29 cellular contexts compared by ENCODE assay signal in genomic region chr1:78226784-78227183, GRCh38.
DNase-seq lines count a peak whose midpoint lies in the region; ATAC-seq, FAIRE-seq and TF ChIP-seq lines count a peak whose summit lies in the region.
"Had no signal": no experiment of that assay in that cellular context is flagged by ENCODE, and none has a peak within 500 bp of the region (broad histone marks: within the 10 kb centered on the region; RNA-seq: fewer than 3 reads in every experiment).

No MANE protein-coding gene starts in this region.

- POLR2A ChIA-PET in HepG2 (lab: Yijun Ruan, JAX): no interaction called here

- H3K4me3 ChIP-seq in right lobe of liver (no peak overlapping the region), HepG2 (replicated peaks in 1 of 3; ENCODE audit: insufficient read depth in 1 of 3, low read depth in 2 of 3, low read length in 3 of 3) (no peak overlapping the region), sigmoid colon (no peak overlapping the region)
- H3K4me3 ChIP-seq: HAP-1, MG63, SJSA1 had no signal

- no peaks in the 10 kb centered on the region for H3K79me2 ChIP-seq in HepG2 (ENCODE audit: insufficient read depth, low read length)

- H2AFZ ChIP-seq in HepG2 (ENCODE audit: low read length): no peak overlapping the region

- intact Hi-C loops in right lobe of liver (cut with DNase I): no loop called here
- intact Hi-C loops in HepG2 (cut with micrococcal nuclease; ENCODE audit: unreplicated experiment): no loop called here
- intact Hi-C loops in sigmoid colon (cut with DNase I): no loop called here

- H3K27ac ChIP-seq in right lobe of liver (peak overlapping the region in 2 of 3 donors; percentile 54 to 71), HepG2 (ENCODE audit: extremely low read length, insufficient read depth, low read length) (no peak overlapping the region), sigmoid colon (no peak overlapping the region)
- H3K27ac ChIP-seq: C4-2B, SJSA1 had no signal

- no TSS peak for BruUV-seq in HepG2 (replicated peaks; lab: Mats Ljungman, UMichigan)

- H3K9me3 ChIP-seq in right lobe of liver (no peaks in the 10 kb centered on the region), HepG2 (ENCODE audit: low read length) (no peaks in the 10 kb centered on the region), sigmoid colon (peaks cover 0 to 5% (median 0%) of the 10 kb centered on the region in 4 donors)
- H3K9me3 ChIP-seq: Caco-2, HAP-1, MG63, SJSA1 had no signal

- FAIRE-seq in HepG2 (lab: Jason Lieb, UNC): no peak
- FAIRE-seq: GM12892, HTR-8/SVneo, RCC 7860 had no signal

- TF ChIP-seq CTCF in right lobe of liver (IDR thresholded peaks at IDR 0.05): no peak
- TF ChIP-seq CTCF in HepG2 (CRISPR knock-in tag; IDR thresholded peaks at IDR 0.05): no peak
- no peak for TF ChIP-seq CTCF in sigmoid colon (IDR thresholded peaks at IDR 0.05)

- H3K27me3 ChIP-seq in right lobe of liver (no peaks in the 10 kb centered on the region), HepG2 (ENCODE audit: control insufficient read depth in 1 of 2, insufficient read depth in 2 of 2, low read length in 2 of 2) (no peaks in the 10 kb centered on the region), sigmoid colon (no peaks in the 10 kb centered on the region)
- H3K27me3 ChIP-seq: MG63, SJSA1 had no signal

- no peaks in the 10 kb centered on the region for H4K20me1 ChIP-seq in HepG2 (ENCODE audit: insufficient read depth, low read length)

- no peak for DNase-seq in right lobe of liver
- no peak for DNase-seq in HepG2 (ENCODE audit: low spot score)
- DNase-seq in fibroblast of the conjunctiva (ENCODE audit: low read depth): peak; percentile 26
- DNase-seq in sigmoid colon: peak; percentile 69
- DNase-seq in AML-193 (lab: John Stamatoyannopoulos, UW): no peak
- DNase-seq in SK-N-DZ (ENCODE audit: low spot score): no peak
- no peak for DNase-seq in NCI-H345 treated with DMSO at 0.1 percent for 48 hours (lab: John Stamatoyannopoulos, UW; ENCODE audit: unreplicated experiment)
- DNase-seq: Caco-2; CD8-positive, alpha-beta T cell; DMS 273 treated with DMSO at 0.1 percent for 48 hours; DMS79 treated with DMSO at 0.1 percent for 48 hours; GF-D8; GOT3; HFFc6; KBM-7; MG63; NCI-H1105 treated with DMSO at 0.1 percent for 48 hours; NCI-H146; NCI-H1930; NCI-H2107; NCI-H446; NCI-H524 treated with DMSO at 0.1 percent for 48 hours; NCI-H774 had no signal

- no peak overlapping the region for H3K4me2 ChIP-seq in HepG2 (ENCODE audit: low read depth, low read length)

- H3K4me1 ChIP-seq in right lobe of liver (peaks cover 0 to 45% (median 20%) of the 10 kb centered on the region in 4 donors), HepG2 (ENCODE audit: insufficient read depth, low read length) (no peaks in the 10 kb centered on the region), sigmoid colon (no peaks in the 10 kb centered on the region)
- H3K4me1 ChIP-seq: HAP-1, SJSA1 had no signal

- WGBS in right lobe of liver (ENCODE audit: insufficient coverage, low coverage, low lambda C conversion rate, missing lambda C conversion rate): 86% methylated on average over 1 of the region's 3 CpGs
- WGBS in HepG2 (ENCODE audit: low lambda C conversion rate): 68% methylated on average over 3 of the region's 3 CpGs
- 84 to 92% methylated on average over 3 of the region's 3 CpGs for WGBS in sigmoid colon, 2 donors

- H3K36me3 ChIP-seq in right lobe of liver (no peaks in the 10 kb centered on the region), HepG2 (replicated peaks in 1 of 2; ENCODE audit: control insufficient read depth in 1 of 2, insufficient read depth in 2 of 2, low read length in 2 of 2) (no peaks in the 10 kb centered on the region), sigmoid colon (no peaks in the 10 kb centered on the region)
- H3K36me3 ChIP-seq: HAP-1, MG63, SJSA1 had no signal

- CTCF ChIA-PET in HepG2 (lab: Yijun Ruan, JAX; ENCODE audit: low intra/inter-chr PET ratio, low total read pairs): no interaction called here

- no peak for TF ChIP-seq EP300 in HepG2 (IDR thresholded peaks at IDR 0.05; ENCODE audit: low read depth in 2 of 2, low read length in 2 of 2)
- TF ChIP-seq EP300 in HepG2 (CRISPR knock-in tag; IDR thresholded peaks at IDR 0.05; ENCODE audit: borderline replicate concordance): no peak
- no peak for TF ChIP-seq EP300 in sigmoid colon (IDR thresholded peaks at IDR 0.05)

- TF ChIP-seq POLR2A in right lobe of liver (IDR thresholded peaks at IDR 0.05): no peak
- TF ChIP-seq POLR2A in HepG2 (IDR thresholded peaks at IDR 0.05; ENCODE audit: insufficient read depth in 1 of 2, low read depth in 2 of 2, low read length in 2 of 2): no peak
- TF ChIP-seq POLR2A in sigmoid colon (IDR thresholded peaks at IDR 0.05): no peak

- ATAC-seq in right lobe of liver: no peak
- ATAC-seq in HepG2: no peak
- ATAC-seq: CD8-positive, alpha-beta T cell had no signal

- H3K9ac ChIP-seq in HepG2 (ENCODE audit: insufficient read depth, low read depth, low read length): no peak overlapping the region

- in situ Hi-C loops in HepG2 (cut with HindIII; ENCODE audit: extremely low pct_ligation_motif_present, low pct_unique_long_range_greater_than_20kb): no loop called here

- no peak for TF ChIP-seq RAD21 in HepG2 (CRISPR knock-in tag; IDR thresholded peaks at IDR 0.05)

TF ChIP-seq in HepG2, 621 proteins besides CTCF, POLR2A, EP300 and RAD21:
- TF ChIP-seq ZNF296 (CRISPR knock-in tag; conservative IDR thresholded peaks at IDR 0.05) (no peak), ZNF160 (CRISPR knock-in tag; IDR thresholded peaks at IDR 0.05) (no peak), TCF7 (IDR thresholded peaks at IDR 0.05; ENCODE audit: low read depth) (no peak), ZNF790 (CRISPR knock-in tag; IDR thresholded peaks at IDR 0.05; ENCODE audit: borderline replicate concordance) (no peak), RCOR2 (CRISPR knock-in tag; IDR thresholded peaks at IDR 0.05) (no peak), GRHL1 (CRISPR knock-in tag; conservative IDR thresholded peaks at IDR 0.05) (no peak)
TF ChIP-seq in HepG2: peak in this region for 0.

Comparison
In these comparisons a context has a peak if more than half of its experiments do, and no peak if none do; other contexts are left out.
1. H3K27ac ChIP-seq: peak in right lobe of liver (2 of 3); none in HepG2 (single experiment) and sigmoid colon (0 of 4).
2. DNase-seq: peak in fibroblast of the conjunctiva (single experiment) and sigmoid colon (single experiment); none in right lobe of liver (0 of 3), HepG2 (single experiment), AML-193 (0 of 2), SK-N-DZ (single experiment) and NCI-H345 treated with DMSO at 0.1 percent for 48 hours (single experiment).